ENCODE assay signal across 8 cellular contexts in the genomic region with DNA sequence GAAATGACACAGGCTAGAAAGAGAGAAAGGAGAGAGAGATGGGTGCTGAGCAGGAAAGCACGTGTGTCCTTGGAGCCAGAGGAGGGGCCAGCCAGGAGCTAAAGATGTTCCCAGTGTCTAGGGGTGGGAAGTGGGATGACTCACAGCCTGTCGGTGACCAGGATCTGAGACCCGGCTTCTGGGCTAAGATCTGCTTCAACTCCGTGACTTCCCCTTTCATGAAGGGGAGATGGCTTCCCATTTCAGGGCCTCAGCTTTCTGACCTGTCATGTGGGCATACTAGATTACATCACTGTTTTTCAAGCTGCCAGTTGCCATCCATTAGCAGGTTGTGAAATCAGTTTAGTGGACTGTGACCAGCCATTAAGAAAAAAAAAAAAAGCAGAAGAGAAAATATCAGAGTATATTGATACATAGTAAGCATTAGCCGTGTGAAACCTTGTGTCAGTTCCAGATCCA. TPM values are rescaled to one million over a fixed set of nuclear protein-coding genes. Genes with fewer than 3 reads are reported as not detected.
DNase-seq lines count a peak whose midpoint lies in the region; ATAC-seq and TF ChIP-seq lines count a peak whose summit lies in the region.

No MANE protein-coding gene starts in this region.

- H3K4me3 ChIP-seq in mesenchymal stem cell (ENCODE audit: insufficient read depth in 1 of 2, low read depth in 1 of 2, low read length in 2 of 2) (no peak overlapping the region), coronary artery (no peak overlapping the region)

- no peak overlapping the region for H3K14ac ChIP-seq in mesenchymal stem cell (ENCODE audit: low read length in 2 of 2)

- no peak overlapping the region for H2BK120ac ChIP-seq in mesenchymal stem cell (ENCODE audit: low read depth, low read length)

- H3K36me3 Mint-ChIP-seq in WTC11 (no peaks in the 10 kb centered on the region), chondrocyte (ENCODE audit: low read depth) (no peaks in the 10 kb centered on the region)

- H2AFZ ChIP-seq in mesenchymal stem cell (ENCODE audit: low read depth, low read length), result no peak overlapping the region

- H3K27me3 ChIP-seq in mesenchymal stem cell (ENCODE audit: control insufficient read depth in 1 of 2, insufficient read depth in 1 of 2, low read length in 2 of 2), result peaks cover 16 to 50% of the 10 kb centered on the region in 2 experiments

- POLR2A ChIA-PET in WTC11 (lab: Charles Lee), result no interaction called here

- H4K8ac ChIP-seq in mesenchymal stem cell (ENCODE audit: low read length), result no peak overlapping the region

- no peak overlapping the region for H3K4me2 ChIP-seq in mesenchymal stem cell (ENCODE audit: low read length, poor library complexity, severe bottlenecking)

- no peak overlapping the region for H3K4ac ChIP-seq in mesenchymal stem cell (ENCODE audit: low read depth in 1 of 2, low read length in 2 of 2)

- H3K27ac Mint-ChIP-seq in WTC11 (no peak overlapping the region), chondrocyte (ENCODE audit: unreplicated experiment) (no peak overlapping the region)

- H3K27ac ChIP-seq in mesenchymal stem cell (ENCODE audit: low read length, poor library complexity, severe bottlenecking), result no peak overlapping the region
- no peak overlapping the region for H3K27ac ChIP-seq in coronary artery

- no peak overlapping the region for H2BK12ac ChIP-seq in mesenchymal stem cell (ENCODE audit: low read length in 2 of 2)

- H4K91ac ChIP-seq in mesenchymal stem cell (ENCODE audit: low read length), result no peak overlapping the region

- H3K4me1 ChIP-seq in mesenchymal stem cell (ENCODE audit: control insufficient read depth, insufficient read depth, low read depth, low read length), result peaks cover 5% of the 10 kb centered on the region

- no peak overlapping the region for H3K9ac ChIP-seq in mesenchymal stem cell (ENCODE audit: low read length)

- H3K4me3 Mint-ChIP-seq in WTC11 (no peak overlapping the region), chondrocyte (ENCODE audit: unreplicated experiment) (no peak overlapping the region)

- DNase-seq in GM19240 (ENCODE audit: insufficient read length, low spot score), result peak; percentile 84
- DNase-seq in WTC11 (ENCODE audit: low spot score), result no peak
- DNase-seq in mesenchymal stem cell, result peak; percentile 50
- no peak for DNase-seq in chondrocyte (ENCODE audit: low spot score)
- DNase-seq in NCI-H524 treated with DMSO at 0.1 percent for 48 hours (lab: John Stamatoyannopoulos, UW), result no peak
- DNase-seq in coronary artery (ENCODE audit: low spot score), result no peak
- DNase-seq in SHP77 (lab: John Stamatoyannopoulos, UW), result no peak

- H3K23ac ChIP-seq in mesenchymal stem cell (ENCODE audit: low read length in 2 of 2), result no peak overlapping the region

- H3K27me3 Mint-ChIP-seq in WTC11 (ENCODE audit: low read depth) (no peaks in the 10 kb centered on the region; the same call in 1 of the 2 replicates), chondrocyte (ENCODE audit: low read depth) (peaks cover 13% of the 10 kb centered on the region)

- H2AK5ac ChIP-seq in mesenchymal stem cell (ENCODE audit: low read length, severe bottlenecking), result no peak overlapping the region

- no peak overlapping the region for H3K18ac ChIP-seq in mesenchymal stem cell (ENCODE audit: low read depth in 1 of 2, low read length in 2 of 2)

- no peaks in the 10 kb centered on the region for H3K9me3 ChIP-seq in mesenchymal stem cell (ENCODE audit: control insufficient read depth, low read length)

- no peaks in the 10 kb centered on the region for H3K79me1 ChIP-seq in mesenchymal stem cell (replicated peaks; ENCODE audit: low read length, poor library complexity, severe bottlenecking)

- TF ChIP-seq CTCF in WTC11 (IDR thresholded peaks at IDR 0.05), result no peak
- no peak for TF ChIP-seq CTCF in chondrocyte (IDR thresholded peaks at IDR 0.05)
- no peak for TF ChIP-seq CTCF in coronary artery (IDR thresholded peaks at IDR 0.05)

- no peak overlapping the region for H2BK5ac ChIP-seq in mesenchymal stem cell (ENCODE audit: low read depth, low read length, poor library complexity, severe bottlenecking)

- ATAC-seq in HG03439 (IDR thresholded peaks at IDR 0.05; ENCODE audit: unreplicated experiment), result peak; percentile 64
- no peak for ATAC-seq in WTC11

- H2BK15ac ChIP-seq in mesenchymal stem cell (ENCODE audit: low read depth, poor library complexity, severe bottlenecking), result no peak overlapping the region

- 3% methylated on average over 4 of the region's 5 CpGs for WGBS in mesenchymal stem cell

- CTCF ChIA-PET in WTC11 (lab: Charles Lee), result interaction anchor here (0.9 to 1.4 kb wide), 2 partner anchors 53 to 94 kb away, joined by 3 read pairs; no protein-coding TSS in a partner anchor

- H3K36me3 ChIP-seq in mesenchymal stem cell (ENCODE audit: control insufficient read depth in 1 of 2, insufficient read depth in 2 of 2, low read depth in 1 of 2, low read length in 2 of 2), result no peaks in the 10 kb centered on the region

- H3K9me3 Mint-ChIP-seq in WTC11 (no peaks in the 10 kb centered on the region), chondrocyte (ENCODE audit: low read depth) (no peaks in the 10 kb centered on the region)

- H3K4me1 Mint-ChIP-seq in WTC11 (peaks cover 27% of the 10 kb centered on the region), chondrocyte (ENCODE audit: low read depth) (peaks cover 4% of the 10 kb centered on the region)

TF ChIP-seq in WTC11, 78 proteins besides CTCF, POLR2A, EP300 and RAD21:
- TF ChIP-seq RELA (CRISPR knock-in tag; IDR thresholded peaks at IDR 0.05; ENCODE audit: borderline replicate concordance) (no peak), GABPB1 (CRISPR knock-in tag; IDR thresholded peaks at IDR 0.05) (peak; percentile 64)

RNA-seq across cellular contexts. Expression of a gene that starts 5.4 kb away (rescaled TPM):
- total RNA-seq in WTC11 (2021) (0.07 to 0.11 TPM in 2 of 3 replicates, not detected in the other), chondrocyte (not detected in 3 replicates)
- not detected for polyA plus RNA-seq in mesenchymal stem cell (2013, experiment 1 of 2)
- polyA plus RNA-seq in mesenchymal stem cell (2013, experiment 2 of 2), result not detected

Comparison
In these comparisons a context has a peak if more than half of its experiments do, and no peak if none do; other contexts are left out.
1. DNase-seq: peak in GM19240 (single experiment) and mesenchymal stem cell (single experiment); none in WTC11 (single experiment), chondrocyte (single experiment), NCI-H524 treated with DMSO at 0.1 percent for 48 hours (single experiment), coronary artery (single experiment) and SHP77 (0 of 2).